14 cellular contexts compared by ENCODE assay signal in the genomic region with DNA sequence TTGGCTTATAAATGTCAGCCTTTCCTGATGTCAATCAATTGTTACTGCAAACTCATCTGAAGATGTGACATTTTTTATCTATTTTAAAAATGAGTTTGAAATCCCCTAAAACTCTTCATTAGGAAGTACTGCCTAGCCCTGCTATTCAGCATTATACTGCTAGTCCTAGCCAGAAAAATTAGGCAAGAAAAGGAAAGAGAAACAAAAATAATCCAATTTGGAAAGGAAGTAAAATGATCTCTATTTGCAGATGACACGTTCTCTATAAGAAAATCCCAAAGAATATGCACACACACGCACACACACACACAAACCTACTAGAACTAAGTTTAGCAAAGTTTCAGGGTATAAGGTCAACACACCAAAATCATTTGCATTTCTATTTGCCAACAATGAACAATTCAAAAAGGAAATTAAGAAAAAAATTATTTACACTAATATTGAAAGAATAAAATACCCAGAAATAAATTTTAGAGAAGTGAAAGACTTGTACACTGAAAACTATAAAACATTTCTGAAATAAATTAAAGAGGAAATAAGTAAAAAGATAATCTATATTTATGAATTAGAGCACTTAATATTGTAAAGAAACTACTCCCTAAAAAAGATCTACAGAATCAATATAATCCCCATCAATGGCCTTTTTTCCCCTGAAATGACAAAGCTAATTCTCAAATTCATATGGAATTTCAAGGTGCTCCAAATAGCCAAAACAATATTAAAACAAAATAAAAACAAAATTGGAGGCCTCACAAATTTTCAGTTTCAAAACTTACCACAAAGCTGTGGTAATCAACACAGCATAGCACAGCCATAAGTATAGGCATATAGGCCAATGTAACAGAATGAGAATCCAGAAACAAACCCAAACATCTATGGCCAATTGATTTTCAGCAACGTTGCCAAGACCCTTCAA.
A peak's percentile ranks its signal among the peaks of the same experiment; 100 is the strongest.
DNase-seq lines count a peak whose midpoint lies in the region; ATAC-seq, FAIRE-seq and TF ChIP-seq lines count a peak whose summit lies in the region.
"Had no signal": no experiment of that assay in that cellular context is flagged by ENCODE, and none has a peak within 500 bp of the region (broad histone marks: within the 10 kb centered on the region; RNA-seq: fewer than 3 reads in every experiment).

No MANE protein-coding gene starts in this region.

- H3K9me3 Mint-ChIP-seq in T-cell (no peaks in the 10 kb centered on the region), nephron progenitor cell (peaks cover 29% of the 10 kb centered on the region)

- no peak overlapping the region for H3K27ac Mint-ChIP-seq in T-cell
- H3K27ac Mint-ChIP-seq in nephron progenitor cell: no peak overlapping the region
- H3K27ac Mint-ChIP-seq: GM23338 had no signal

- DNase-seq in OCI-M1 (lab: John Stamatoyannopoulos, UW) (peak; percentile 15), T-cell (no peak), GM12892 (ENCODE audit: insufficient read length) (no peak), nephron progenitor cell (no peak)
- DNase-seq in stimulated activated CD4-positive, alpha-beta T cell treated with anti-CD3 and anti-CD28 coated beads, Interleukin-4, amount 100 ng/mL, for 1 hour: no peak
- DNase-seq: hypothalamus; NCI-H1092 treated with DMSO at 0.1 percent for 48 hours; NCI-H524; ovary; stimulated activated CD4-positive, alpha-beta T cell treated with anti-CD3 and anti-CD28 coated beads, Interleukin-15, amount 100 ng/mL, for 24 hours had no signal

- no peak for TF ChIP-seq POLR2A in GM12892 (IDR thresholded peaks at IDR 0.05; ENCODE audit: low read depth, low read length)

- H3K36me3 Mint-ChIP-seq in T-cell: no peaks in the 10 kb centered on the region
- H3K36me3 Mint-ChIP-seq in nephron progenitor cell (ENCODE audit: low read depth): peaks cover 19% of the 10 kb centered on the region

- peak; percentile 59 for ATAC-seq in GM18858 (IDR thresholded peaks at IDR 0.05; ENCODE audit: unreplicated experiment)
- ATAC-seq in GM21526 (IDR thresholded peaks at IDR 0.05; ENCODE audit: low FRiP score, unreplicated experiment): peak; percentile 94
- ATAC-seq in HG03095 (IDR thresholded peaks at IDR 0.05; ENCODE audit: unreplicated experiment): peak; percentile 80
- ATAC-seq in T-cell (replicated peaks in 1 of 4): no peak
- ATAC-seq: GM23338 had no signal

- POLR2A ChIA-PET in T-cell (lab: Charles Lee): no interaction called here

- H3K27me3 Mint-ChIP-seq in T-cell (no peaks in the 10 kb centered on the region), nephron progenitor cell (ENCODE audit: low read depth, poor library complexity) (peaks cover 7% of the 10 kb centered on the region)

- FAIRE-seq in GM12892 (lab: Jason Lieb, UNC): no peak

- H3K4me3 Mint-ChIP-seq in T-cell (no peak overlapping the region), nephron progenitor cell (no peak overlapping the region)
- H3K4me3 Mint-ChIP-seq: GM23338 had no signal

- CTCF ChIA-PET in T-cell (lab: Charles Lee): no interaction called here

- no peak for TF ChIP-seq CTCF in nephron progenitor cell (IDR thresholded peaks at IDR 0.05)

- H3K4me1 Mint-ChIP-seq in T-cell (peaks cover 14 to 23% (median 22%) of the 10 kb centered on the region in 3 donors), nephron progenitor cell (peaks cover 21% of the 10 kb centered on the region)

Comparison
In these comparisons a context has a peak if more than half of its experiments do, and no peak if none do; other contexts are left out.
1. ATAC-seq: peak in GM18858 (single experiment), GM21526 (single experiment) and HG03095 (single experiment); none in T-cell (0 of 4).